8 cellular contexts compared by ENCODE assay signal in genomic region chr4:101730291-101731117, GRCh38.
A peak's percentile ranks its signal among the peaks of the same experiment; 100 is the strongest.
DNase-seq lines count a peak whose midpoint lies in the region; ATAC-seq and TF ChIP-seq lines count a peak whose summit lies in the region.

No MANE protein-coding gene starts in this region.

- H3K27me3 ChIP-seq in PC-3 (ENCODE audit: low read length): no peaks in the 10 kb centered on the region

- TF ChIP-seq CTCF in PC-3 (conservative IDR thresholded peaks at IDR 0.05; ENCODE audit: low read depth, low read length): peak; percentile 81

- no peak overlapping the region for H3K9ac ChIP-seq in PC-3 (ENCODE audit: low read length)

- H3K27ac ChIP-seq in PC-3 (ENCODE audit: low read length): no peak overlapping the region

- H3K36me3 Mint-ChIP-seq in activated T-helper 17 cell treated with anti-CD3 and anti-CD28 coated beads, Interleukin-2, amount 50 U/mL, for 72 hours (ENCODE audit: low read depth): no peaks in the 10 kb centered on the region

- H3K4me2 ChIP-seq in PC-3 (ENCODE audit: low read length): no peak overlapping the region

- DNase-seq in DMS53 (lab: John Stamatoyannopoulos, UW) (peak; percentile 84), HPDE6-E6E7 (ENCODE audit: extremely low spot score) (peak; percentile 34), PC-3 (peak; percentile 78), globus pallidus (ENCODE audit: low spot score) (peak; percentile 48), pons (ENCODE audit: low spot score) (peak; percentile 60), middle frontal gyrus (ENCODE audit: extremely low spot score, low spot score) (no peak)

- no peaks in the 10 kb centered on the region for H3K9me3 Mint-ChIP-seq in activated T-helper 17 cell treated with anti-CD3 and anti-CD28 coated beads, Interleukin-2, amount 50 U/mL, for 72 hours

- H4K20me1 ChIP-seq in PC-3 (ENCODE audit: low read length): no peaks in the 10 kb centered on the region

- no peak overlapping the region for H3K4me3 Mint-ChIP-seq in activated T-helper 17 cell treated with anti-CD3 and anti-CD28 coated beads, Interleukin-2, amount 50 U/mL, for 72 hours

- H3K36me3 ChIP-seq in PC-3 (ENCODE audit: low read depth, low read length): no peaks in the 10 kb centered on the region

- no peaks in the 10 kb centered on the region for H3F3A ChIP-seq in PC-3 (ENCODE audit: low read length, unreplicated experiment)

- no peaks in the 10 kb centered on the region for H3K4me1 Mint-ChIP-seq in activated T-helper 17 cell treated with anti-CD3 and anti-CD28 coated beads, Interleukin-2, amount 50 U/mL, for 72 hours

- POLR2A ChIA-PET in PC-3 (lab: Charles Lee; ENCODE audit: unreplicated experiment): interaction anchor here (0.6 kb wide), 1 partner anchor 285 kb away, joined by 7 read pairs; no protein-coding TSS in a partner anchor

- H3K27ac Mint-ChIP-seq in activated T-helper 17 cell treated with anti-CD3 and anti-CD28 coated beads, Interleukin-2, amount 50 U/mL, for 72 hours: no peak overlapping the region

- CTCF ChIA-PET in PC-3 (lab: Charles Lee): interaction anchor here (0.8 kb wide), 1 partner anchor 383 kb away, joined by 3 read pairs; the partner anchor contains the start of gene PPP3CA

- H2AFZ ChIP-seq in PC-3 (ENCODE audit: low read length): no peak overlapping the region

- no peaks in the 10 kb centered on the region for H3K79me2 ChIP-seq in PC-3 (ENCODE audit: low read length)

- intact Hi-C loops in PC-3 (cut with micrococcal nuclease): loop anchor here (2.0 to 5.0 kb wide), 2 partner anchors 382 to 532 kb away; no protein-coding TSS in a partner anchor

- H3K9me3 ChIP-seq in PC-3 (ENCODE audit: low read length): no peaks in the 10 kb centered on the region

- H3K4me3 ChIP-seq in PC-3 (ENCODE audit: low read length): no peak overlapping the region

- H3K27me3 Mint-ChIP-seq in activated T-helper 17 cell treated with anti-CD3 and anti-CD28 coated beads, Interleukin-2, amount 50 U/mL, for 72 hours: peaks cover 2% of the 10 kb centered on the region

- no peaks in the 10 kb centered on the region for H3K9me2 ChIP-seq in PC-3 (replicated peaks; ENCODE audit: low read length)

- H3K4me1 ChIP-seq in PC-3 (ENCODE audit: insufficient read depth, low read length): no peaks in the 10 kb centered on the region

- BruUV-seq in PC-3 (replicated peaks; lab: Mats Ljungman, UMichigan): no TSS peak

- ATAC-seq in GM21367 (IDR thresholded peaks at IDR 0.05; ENCODE audit: unreplicated experiment) (peak; percentile 93), PC-3 (peak; percentile 50)
- ATAC-seq in activated T-helper 17 cell treated with anti-CD3 and anti-CD28 coated beads, Interleukin-2, amount 50 U/mL, for 72 hours (replicated peaks): peak; percentile 88
